ENCODE assay signal across 2 cellular contexts in the genomic region with DNA sequence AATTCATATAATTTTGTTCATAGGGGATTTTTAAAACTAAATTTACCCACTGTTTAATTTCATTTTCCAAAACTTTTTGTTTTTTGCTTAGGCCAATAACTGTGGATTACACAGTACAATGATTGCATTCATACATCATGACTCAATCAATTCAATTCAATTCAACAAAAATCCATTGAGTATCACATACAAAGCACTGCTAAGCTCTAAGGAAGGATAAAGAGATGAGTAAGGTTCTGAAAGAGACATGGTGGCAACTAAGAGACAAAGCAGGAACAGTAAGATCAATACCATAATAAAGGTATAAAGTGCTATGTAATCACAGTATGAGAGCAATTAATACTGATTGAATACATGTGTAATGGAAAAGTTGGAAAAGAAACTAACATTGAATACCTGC.
TF ChIP-seq lines count a peak whose summit lies in the region.

No MANE protein-coding gene starts in this region.

TF ChIP-seq in HCT116, 20 proteins besides CTCF, POLR2A, EP300 and RAD21:
- TF ChIP-seq ELF1 (IDR thresholded peaks at IDR 0.05; ENCODE audit: borderline replicate concordance, low read depth) (no peak), EGR1 (IDR thresholded peaks at IDR 0.05; ENCODE audit: low read depth) (no peak), ZFX (IDR thresholded peaks at IDR 0.05) (no peak), YY1 (IDR thresholded peaks at IDR 0.05; ENCODE audit: extremely low read depth, insufficient replicate concordance, low read depth, low read length) (no peak), SRF (IDR thresholded peaks at IDR 0.05; ENCODE audit: low read depth) (no peak), EZH2 (IDR thresholded peaks at IDR 0.05) (no peak), ZNF274 (IDR thresholded peaks at IDR 0.05; ENCODE audit: low read depth, low read length) (no peak)
- TF ChIP-seq, protein P1, sequence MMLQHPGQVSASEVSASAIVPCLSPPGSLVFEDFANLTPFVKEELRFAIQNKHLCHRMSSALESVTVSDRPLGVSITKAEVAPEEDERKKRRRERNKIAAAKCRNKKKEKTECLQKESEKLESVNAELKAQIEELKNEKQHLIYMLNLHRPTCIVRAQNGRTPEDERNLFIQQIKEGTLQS (IDR thresholded peaks at IDR 0.05) = no peak
- TF ChIP-seq, protein P2, sequence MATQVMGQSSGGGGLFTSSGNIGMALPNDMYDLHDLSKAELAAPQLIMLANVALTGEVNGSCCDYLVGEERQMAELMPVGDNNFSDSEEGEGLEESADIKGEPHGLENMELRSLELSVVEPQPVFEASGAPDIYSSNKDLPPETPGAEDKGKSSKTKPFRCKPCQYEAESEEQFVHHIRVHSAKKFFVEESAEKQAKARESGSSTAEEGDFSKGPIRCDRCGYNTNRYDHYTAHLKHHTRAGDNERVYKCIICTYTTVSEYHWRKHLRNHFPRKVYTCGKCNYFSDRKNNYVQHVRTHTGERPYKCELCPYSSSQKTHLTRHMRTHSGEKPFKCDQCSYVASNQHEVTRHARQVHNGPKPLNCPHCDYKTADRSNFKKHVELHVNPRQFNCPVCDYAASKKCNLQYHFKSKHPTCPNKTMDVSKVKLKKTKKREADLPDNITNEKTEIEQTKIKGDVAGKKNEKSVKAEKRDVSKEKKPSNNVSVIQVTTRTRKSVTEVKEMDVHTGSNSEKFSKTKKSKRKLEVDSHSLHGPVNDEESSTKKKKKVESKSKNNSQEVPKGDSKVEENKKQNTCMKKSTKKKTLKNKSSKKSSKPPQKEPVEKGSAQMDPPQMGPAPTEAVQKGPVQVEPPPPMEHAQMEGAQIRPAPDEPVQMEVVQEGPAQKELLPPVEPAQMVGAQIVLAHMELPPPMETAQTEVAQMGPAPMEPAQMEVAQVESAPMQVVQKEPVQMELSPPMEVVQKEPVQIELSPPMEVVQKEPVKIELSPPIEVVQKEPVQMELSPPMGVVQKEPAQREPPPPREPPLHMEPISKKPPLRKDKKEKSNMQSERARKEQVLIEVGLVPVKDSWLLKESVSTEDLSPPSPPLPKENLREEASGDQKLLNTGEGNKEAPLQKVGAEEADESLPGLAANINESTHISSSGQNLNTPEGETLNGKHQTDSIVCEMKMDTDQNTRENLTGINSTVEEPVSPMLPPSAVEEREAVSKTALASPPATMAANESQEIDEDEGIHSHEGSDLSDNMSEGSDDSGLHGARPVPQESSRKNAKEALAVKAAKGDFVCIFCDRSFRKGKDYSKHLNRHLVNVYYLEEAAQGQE (IDR thresholded peaks at IDR 0.05; ENCODE audit: low read depth) = no peak

TF ChIP-seq in HepG2, 621 proteins besides CTCF, POLR2A, EP300 and RAD21:
- no peak for TF ChIP-seq NFRKB (IDR thresholded peaks at IDR 0.05)
